8 cellular contexts compared by ENCODE assay signal in the genomic region with DNA sequence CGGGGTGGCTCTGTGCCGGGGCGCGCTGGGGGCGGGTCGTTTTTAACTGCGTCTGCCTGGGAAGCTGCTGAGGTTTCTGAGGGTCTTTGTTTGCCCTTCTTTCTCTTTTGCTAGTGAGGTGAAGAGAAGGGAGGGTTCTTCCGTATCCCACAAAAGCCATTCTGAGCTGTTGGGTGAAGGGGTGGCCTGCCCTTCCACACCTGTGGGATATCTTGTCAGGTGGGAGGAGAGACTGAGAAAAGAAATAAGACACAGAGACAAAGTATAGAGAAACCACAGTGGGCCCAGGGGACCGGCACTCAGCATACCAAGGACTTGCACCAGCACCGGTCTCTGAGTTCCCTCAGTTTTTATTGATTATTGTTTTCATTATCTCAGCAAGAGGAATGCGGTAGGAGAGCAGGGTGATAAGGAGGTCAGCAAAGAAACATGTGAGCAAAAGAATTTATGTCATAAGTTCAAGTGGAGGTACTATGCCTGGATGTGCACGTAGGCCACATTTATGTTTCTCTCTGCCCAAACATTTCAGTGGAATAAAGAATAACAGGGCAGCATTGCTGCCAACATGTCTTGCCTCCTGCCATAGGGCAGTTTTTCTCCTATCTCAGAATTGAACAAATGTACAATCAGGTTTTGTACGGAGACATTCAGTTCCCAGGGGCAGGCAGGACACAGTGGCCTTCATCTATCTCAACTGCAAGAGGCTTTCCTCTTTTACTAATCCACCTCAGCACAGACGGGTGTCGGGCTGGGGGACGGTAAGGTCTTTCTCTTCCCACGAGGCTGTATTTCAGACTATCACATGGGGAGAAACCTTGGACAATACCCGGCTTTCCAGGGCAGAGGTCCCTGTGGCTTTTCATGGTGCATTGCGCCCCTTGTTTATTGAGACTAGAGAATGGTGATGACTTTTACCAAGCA. TPM values are rescaled to one million over a fixed set of nuclear protein-coding genes. Genes with fewer than 3 reads are reported as not detected.
DNase-seq lines count a peak whose midpoint lies in the region; ATAC-seq and TF ChIP-seq lines count a peak whose summit lies in the region.

No MANE protein-coding gene starts in this region.

- H3K4me3 ChIP-seq in HUES48 (ENCODE audit: low read depth, low read length) (peak overlapping the region; percentile 79), urinary bladder (ENCODE audit: low read depth, low read length) (peak overlapping the region; percentile 59)

- POLR2A ChIA-PET in GM10248 (lab: Yijun Ruan, JAX): no interaction called here

- CTCF ChIA-PET in GM10248 (lab: Yijun Ruan, JAX): interaction anchor here (0.6 to 1.4 kb wide), 8 partner anchors 12 to 69 kb away, joined by 3 to 4 read pairs (median 3); a partner anchor contains a TSS

- H3K27ac ChIP-seq in HUES48 (ENCODE audit: low read depth, low read length): peak overlapping the region; percentile 96
- H3K27ac ChIP-seq in caudate nucleus (ENCODE audit: low read depth, low read length): peak overlapping the region; percentile 68
- peak overlapping the region; percentile 68 for H3K27ac ChIP-seq in urinary bladder (ENCODE audit: low read depth)

- H3K4me3 Mint-ChIP-seq in CD14-positive monocyte: peak overlapping the region; percentile 78 to 94

- peak overlapping the region; percentile 92 to 97 (median 96) for H3K27ac Mint-ChIP-seq in CD14-positive monocyte

- H3K9ac ChIP-seq in HUES48 (ENCODE audit: low read depth, low read length): peak overlapping the region; percentile 84

- peaks cover 4% of the 10 kb centered on the region; the same call in 1 of the 2 replicates for H3K36me3 ChIP-seq in HUES48 (ENCODE audit: control insufficient read depth, insufficient read depth, low read length)
- H3K36me3 ChIP-seq in urinary bladder (ENCODE audit: insufficient read depth): no peaks in the 10 kb centered on the region

- no peaks in the 10 kb centered on the region for H3K9me3 ChIP-seq in HUES48 (ENCODE audit: control insufficient read depth, insufficient read depth, low read length)

- peak; percentile 17 for ATAC-seq in GM21381 (IDR thresholded peaks at IDR 0.05; ENCODE audit: unreplicated experiment)

- TF ChIP-seq CTCF in CD14-positive monocyte (IDR thresholded peaks at IDR 0.05): no peak
- TF ChIP-seq CTCF in GM10248 (IDR thresholded peaks at IDR 0.05; ENCODE audit: control extremely low read depth, extremely low read depth, low read depth, missing control alignments): no peak

- no peaks in the 10 kb centered on the region for H3K9me3 Mint-ChIP-seq in CD14-positive monocyte

- H3K4me1 ChIP-seq in HUES48 (ENCODE audit: control insufficient read depth, insufficient read depth, low read length) (peaks cover 17% of the 10 kb centered on the region), urinary bladder (ENCODE audit: insufficient read depth) (no peaks in the 10 kb centered on the region)

- peaks cover 33% of the 10 kb centered on the region for H3K4me1 Mint-ChIP-seq in CD14-positive monocyte

- H3K27me3 ChIP-seq in HUES48 (ENCODE audit: control insufficient read depth, insufficient read depth, low read length): no peaks in the 10 kb centered on the region

- WGBS in urinary bladder: 19% methylated on average over 19 of the region's 19 CpGs

- peaks cover 0 to 2% (median 2%) of the 10 kb centered on the region in 3 donors for H3K27me3 Mint-ChIP-seq in CD14-positive monocyte (ENCODE audit: low read depth in 3 of 3)

- DNase-seq in CD14-positive monocyte (ENCODE audit: low spot score): no peak
- no peak for DNase-seq in caudate nucleus (lab: John Stamatoyannopoulos, UW)
- DNase-seq in lung microvascular endothelial cell (ENCODE audit: low read depth in 2 of 2): peak; percentile 6 to 8
- no peak for DNase-seq in middle frontal gyrus (ENCODE audit: extremely low spot score, low spot score)
- DNase-seq in GM10248 (ENCODE audit: extremely low spot score): no peak

- peaks cover 24 to 28% of the 10 kb centered on the region in 2 donors for H3K36me3 Mint-ChIP-seq in CD14-positive monocyte

- intact Hi-C loops in CD14-positive monocyte (cut with micrococcal nuclease): no loop called here

RNA-seq across cellular contexts. Expression of a gene that starts 1.0 kb away (rescaled TPM):
- polyA plus RNA-seq in CD14-positive monocyte (1 to 10 TPM; 2.9 to 3.9 TPM), urinary bladder (4.2 TPM)
- total RNA-seq in lung microvascular endothelial cell (4.8 and 10.9 TPM in 2 replicates), urinary bladder (10.2 TPM)

RNA-seq across cellular contexts. Expression of a gene that starts 48.1 kb away (rescaled TPM):
- 1 to 10 TPM; 2.2 to 2.4 TPM for polyA plus RNA-seq in CD14-positive monocyte
- 4.4 and 7.9 TPM in 2 replicates for total RNA-seq in lung microvascular endothelial cell
- 14.7 TPM for total RNA-seq in urinary bladder
- 40.8 TPM for polyA plus RNA-seq in urinary bladder

Comparison
In these comparisons a context has a peak if more than half of its experiments do, and no peak if none do; other contexts are left out.
1. DNase-seq: peak in lung microvascular endothelial cell (2 of 2); none in CD14-positive monocyte (single experiment), caudate nucleus (0 of 61), middle frontal gyrus (single experiment) and GM10248 (single experiment).
2. Peak in every context shown above with its lines, with median percentiles within 50 percentile points of each other: H3K27ac ChIP-seq.